In the genomic region with DNA sequence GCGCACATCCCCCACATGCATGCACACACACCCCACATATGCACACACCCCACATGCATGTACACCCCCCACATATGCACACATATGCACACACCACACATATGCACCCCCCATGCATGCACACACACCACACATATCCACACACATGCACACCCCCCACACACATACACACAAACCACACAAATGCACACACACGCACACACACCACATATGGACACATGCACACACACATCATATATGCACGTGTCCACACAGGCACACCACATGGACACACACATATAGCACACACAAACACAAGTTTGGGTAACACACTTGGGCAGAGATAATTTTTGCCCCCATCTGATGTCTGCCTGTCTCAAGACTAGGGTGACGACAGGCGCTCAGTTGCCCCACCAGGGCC, we compare ENCODE assay signal across 2 cellular contexts.
TF ChIP-seq lines count a peak whose summit lies in the region.

No MANE protein-coding gene starts in this region.

TF ChIP-seq in H1, 55 proteins besides CTCF, POLR2A, EP300 and RAD21:
- no peak for TF ChIP-seq KDM1A (IDR thresholded peaks at IDR 0.05; ENCODE audit: borderline replicate concordance, low read length)

TF ChIP-seq in SK-N-SH, 30 proteins besides CTCF, POLR2A, EP300 and RAD21:
- TF ChIP-seq TEAD4 (IDR thresholded peaks at IDR 0.05; ENCODE audit: borderline replicate concordance, insufficient read depth) (no peak), RXRA (IDR thresholded peaks at IDR 0.05; ENCODE audit: borderline replicate concordance, low read depth) (no peak), FOXM1 (IDR thresholded peaks at IDR 0.05; ENCODE audit: low read depth) (no peak), SMC3 (IDR thresholded peaks at IDR 0.05; ENCODE audit: low read depth, low read length) (no peak), CHD2 (IDR thresholded peaks at IDR 0.05; ENCODE audit: low read length, partially characterized antibody) (no peak), RFX5 (IDR thresholded peaks at IDR 0.05; ENCODE audit: low read length) (no peak), JUND (IDR thresholded peaks at IDR 0.05) (no peak)
- TF ChIP-seq, protein P1, sequence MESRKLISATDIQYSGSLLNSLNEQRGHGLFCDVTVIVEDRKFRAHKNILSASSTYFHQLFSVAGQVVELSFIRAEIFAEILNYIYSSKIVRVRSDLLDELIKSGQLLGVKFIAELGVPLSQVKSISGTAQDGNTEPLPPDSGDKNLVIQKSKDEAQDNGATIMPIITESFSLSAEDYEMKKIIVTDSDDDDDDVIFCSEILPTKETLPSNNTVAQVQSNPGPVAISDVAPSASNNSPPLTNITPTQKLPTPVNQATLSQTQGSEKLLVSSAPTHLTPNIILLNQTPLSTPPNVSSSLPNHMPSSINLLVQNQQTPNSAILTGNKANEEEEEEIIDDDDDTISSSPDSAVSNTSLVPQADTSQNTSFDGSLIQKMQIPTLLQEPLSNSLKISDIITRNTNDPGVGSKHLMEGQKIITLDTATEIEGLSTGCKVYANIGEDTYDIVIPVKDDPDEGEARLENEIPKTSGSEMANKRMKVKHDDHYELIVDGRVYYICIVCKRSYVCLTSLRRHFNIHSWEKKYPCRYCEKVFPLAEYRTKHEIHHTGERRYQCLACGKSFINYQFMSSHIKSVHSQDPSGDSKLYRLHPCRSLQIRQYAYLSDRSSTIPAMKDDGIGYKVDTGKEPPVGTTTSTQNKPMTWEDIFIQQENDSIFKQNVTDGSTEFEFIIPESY (IDR thresholded peaks at IDR 0.05; ENCODE audit: borderline replicate concordance, low read depth), result no peak
- TF ChIP-seq, protein P2, sequence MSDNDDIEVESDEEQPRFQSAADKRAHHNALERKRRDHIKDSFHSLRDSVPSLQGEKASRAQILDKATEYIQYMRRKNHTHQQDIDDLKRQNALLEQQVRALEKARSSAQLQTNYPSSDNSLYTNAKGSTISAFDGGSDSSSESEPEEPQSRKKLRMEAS (IDR thresholded peaks at IDR 0.05; ENCODE audit: low read depth), result no peak
- TF ChIP-seq, protein P3, sequence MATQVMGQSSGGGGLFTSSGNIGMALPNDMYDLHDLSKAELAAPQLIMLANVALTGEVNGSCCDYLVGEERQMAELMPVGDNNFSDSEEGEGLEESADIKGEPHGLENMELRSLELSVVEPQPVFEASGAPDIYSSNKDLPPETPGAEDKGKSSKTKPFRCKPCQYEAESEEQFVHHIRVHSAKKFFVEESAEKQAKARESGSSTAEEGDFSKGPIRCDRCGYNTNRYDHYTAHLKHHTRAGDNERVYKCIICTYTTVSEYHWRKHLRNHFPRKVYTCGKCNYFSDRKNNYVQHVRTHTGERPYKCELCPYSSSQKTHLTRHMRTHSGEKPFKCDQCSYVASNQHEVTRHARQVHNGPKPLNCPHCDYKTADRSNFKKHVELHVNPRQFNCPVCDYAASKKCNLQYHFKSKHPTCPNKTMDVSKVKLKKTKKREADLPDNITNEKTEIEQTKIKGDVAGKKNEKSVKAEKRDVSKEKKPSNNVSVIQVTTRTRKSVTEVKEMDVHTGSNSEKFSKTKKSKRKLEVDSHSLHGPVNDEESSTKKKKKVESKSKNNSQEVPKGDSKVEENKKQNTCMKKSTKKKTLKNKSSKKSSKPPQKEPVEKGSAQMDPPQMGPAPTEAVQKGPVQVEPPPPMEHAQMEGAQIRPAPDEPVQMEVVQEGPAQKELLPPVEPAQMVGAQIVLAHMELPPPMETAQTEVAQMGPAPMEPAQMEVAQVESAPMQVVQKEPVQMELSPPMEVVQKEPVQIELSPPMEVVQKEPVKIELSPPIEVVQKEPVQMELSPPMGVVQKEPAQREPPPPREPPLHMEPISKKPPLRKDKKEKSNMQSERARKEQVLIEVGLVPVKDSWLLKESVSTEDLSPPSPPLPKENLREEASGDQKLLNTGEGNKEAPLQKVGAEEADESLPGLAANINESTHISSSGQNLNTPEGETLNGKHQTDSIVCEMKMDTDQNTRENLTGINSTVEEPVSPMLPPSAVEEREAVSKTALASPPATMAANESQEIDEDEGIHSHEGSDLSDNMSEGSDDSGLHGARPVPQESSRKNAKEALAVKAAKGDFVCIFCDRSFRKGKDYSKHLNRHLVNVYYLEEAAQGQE (IDR thresholded peaks at IDR 0.05; ENCODE audit: low read depth, low read length), result no peak
TF ChIP-seq in SK-N-SH: peak in this region for 0.
